In genomic region chr22:49550766-49551362, GRCh38 we compare ENCODE assay signal across 1 cellular context.
TF ChIP-seq lines count a peak whose summit lies in the region.

No MANE protein-coding gene starts in this region.

TF ChIP-seq in GM23338, 12 proteins besides CTCF, POLR2A, EP300 and RAD21 (continued from another document):
- TF ChIP-seq REST (IDR thresholded peaks at IDR 0.05; ENCODE audit: unreplicated experiment) (no peak), NANOG (IDR thresholded peaks at IDR 0.05; ENCODE audit: borderline replicate concordance) (no peak), EZH2 (IDR thresholded peaks at IDR 0.05; ENCODE audit: low read depth, unreplicated experiment) (no peak), ZNF331 (CRISPR knock-in tag; IDR thresholded peaks at IDR 0.05; ENCODE audit: low read depth) (peak; percentile 96)
